ENCODE assay signal across 8 cellular contexts in the genomic region with DNA sequence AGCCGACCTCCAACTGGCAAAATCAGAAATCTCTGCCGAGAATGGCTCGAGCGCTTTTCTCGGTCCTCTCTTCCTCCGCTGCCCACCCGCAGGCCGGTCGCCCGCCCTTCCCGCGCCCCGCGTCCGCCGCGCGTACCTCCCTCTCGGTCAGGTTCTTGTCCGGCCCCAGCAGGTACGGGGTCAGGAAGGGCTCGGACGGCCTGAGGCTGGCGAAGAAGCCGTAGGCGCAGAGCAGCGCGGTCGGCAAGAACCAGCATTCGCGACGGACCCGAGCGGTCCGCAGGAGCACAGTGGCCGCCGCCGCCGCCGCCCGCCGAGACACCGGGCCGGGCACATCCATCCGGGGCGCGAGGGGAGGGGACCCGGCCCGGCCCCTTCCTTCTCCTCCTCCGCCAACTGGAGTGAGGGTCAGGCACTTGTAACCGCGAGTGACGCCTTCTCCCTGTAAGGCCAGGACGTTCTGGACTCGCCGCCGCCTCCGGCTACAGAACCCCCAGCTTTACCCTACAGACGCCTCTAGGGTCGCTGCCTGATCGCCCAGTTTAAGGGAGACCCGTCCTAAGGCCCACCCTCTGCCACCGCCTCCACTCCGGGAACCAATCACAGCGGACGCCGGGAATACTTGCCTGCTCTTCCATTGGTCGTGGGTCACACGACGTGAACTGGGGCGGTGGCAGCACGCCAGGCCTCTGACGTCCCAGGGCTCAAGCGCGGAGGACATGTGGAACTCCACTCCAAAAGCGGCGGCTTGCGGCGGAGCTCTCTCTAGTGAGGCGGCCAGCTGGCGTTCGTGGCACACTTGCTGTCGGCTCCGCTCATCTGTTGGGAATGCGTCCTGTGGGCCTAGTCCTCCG. TPM values are rescaled to one million over a fixed set of nuclear protein-coding genes. Genes with fewer than 3 reads are reported as not detected.
DNase-seq lines count a peak whose midpoint lies in the region; ATAC-seq and TF ChIP-seq lines count a peak whose summit lies in the region.

A gene with protein sequence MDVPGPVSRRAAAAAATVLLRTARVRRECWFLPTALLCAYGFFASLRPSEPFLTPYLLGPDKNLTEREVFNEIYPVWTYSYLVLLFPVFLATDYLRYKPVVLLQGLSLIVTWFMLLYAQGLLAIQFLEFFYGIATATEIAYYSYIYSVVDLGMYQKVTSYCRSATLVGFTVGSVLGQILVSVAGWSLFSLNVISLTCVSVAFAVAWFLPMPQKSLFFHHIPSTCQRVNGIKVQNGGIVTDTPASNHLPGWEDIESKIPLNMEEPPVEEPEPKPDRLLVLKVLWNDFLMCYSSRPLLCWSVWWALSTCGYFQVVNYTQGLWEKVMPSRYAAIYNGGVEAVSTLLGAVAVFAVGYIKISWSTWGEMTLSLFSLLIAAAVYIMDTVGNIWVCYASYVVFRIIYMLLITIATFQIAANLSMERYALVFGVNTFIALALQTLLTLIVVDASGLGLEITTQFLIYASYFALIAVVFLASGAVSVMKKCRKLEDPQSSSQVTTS (minus strand): TSS at position 518 of the 854 bp plus-strand sequence. CDS start 178 bp downstream, at position 340.

- peaks cover 2% of the 10 kb centered on the region for H3K36me3 Mint-ChIP-seq in activated naive CD4-positive, alpha-beta T cell treated with anti-CD3 and anti-CD28 coated beads, Interleukin-2, amount 50 U/mL, for 24 hours

- H3K9ac ChIP-seq in SK-N-MC (ENCODE audit: insufficient read length): peak within 1 kb of the TSS; percentile 82

- no peaks in the 10 kb centered on the region for H3K9me3 Mint-ChIP-seq in activated naive CD4-positive, alpha-beta T cell treated with anti-CD3 and anti-CD28 coated beads, Interleukin-2, amount 50 U/mL, for 24 hours

- DNase-seq in GM10248 (ENCODE audit: extremely low spot score): peak; percentile 98
- DNase-seq in NB4 (ENCODE audit: low read depth): peak; percentile 99
- DNase-seq in SK-N-MC (ENCODE audit: low read depth, low spot score): peak; percentile 81
- DNase-seq in globus pallidus (ENCODE audit: low spot score): peak; percentile 100
- DNase-seq in nucleus accumbens (lab: John Stamatoyannopoulos, UW): peak; percentile 78 to 100 (median 98)
- peak; percentile 100 for DNase-seq in suprapubic skin (ENCODE audit: low spot score in 2 of 2)

- peak; percentile 94 for TF ChIP-seq EP300 in suprapubic skin (IDR thresholded peaks at IDR 0.05)

- POLR2A ChIA-PET in GM10248 (lab: Yijun Ruan, JAX): interaction anchor here (0.7 kb wide), 1 partner anchor 14 kb away, joined by 3 read pairs; no protein-coding TSS in a partner anchor

- no peaks in the 10 kb centered on the region for H3K27me3 ChIP-seq in suprapubic skin

- H3K4me1 ChIP-seq in suprapubic skin: peaks cover 36% of the 10 kb centered on the region

- H3K27me3 Mint-ChIP-seq in activated naive CD4-positive, alpha-beta T cell treated with anti-CD3 and anti-CD28 coated beads, Interleukin-2, amount 50 U/mL, for 24 hours: no peaks in the 10 kb centered on the region

- H3K4me1 Mint-ChIP-seq in activated naive CD4-positive, alpha-beta T cell treated with anti-CD3 and anti-CD28 coated beads, Interleukin-2, amount 50 U/mL, for 24 hours: peaks cover 55% of the 10 kb centered on the region

- ATAC-seq in HG02571 (IDR thresholded peaks at IDR 0.05; ENCODE audit: unreplicated experiment): peak; percentile 99

- TF ChIP-seq CTCF in GM10248 (IDR thresholded peaks at IDR 0.05; ENCODE audit: control extremely low read depth, extremely low read depth, low read depth, missing control alignments): no peak
- no peak for TF ChIP-seq CTCF in NB4 (IDR thresholded peaks at IDR 0.05; ENCODE audit: low read depth, low read length)
- TF ChIP-seq CTCF in suprapubic skin (IDR thresholded peaks at IDR 0.05): peak in 1 of 2 donors; percentile 29

- H3K36me3 ChIP-seq in SK-N-MC (ENCODE audit: insufficient read depth, low read length): no peaks in the 10 kb centered on the region
- no peaks in the 10 kb centered on the region for H3K36me3 ChIP-seq in suprapubic skin

- CTCF ChIA-PET in GM10248 (lab: Yijun Ruan, JAX): interaction anchor here (1.2 to 1.8 kb wide), 2 partner anchors 10 to 20 kb away, joined by 4 to 5 read pairs; no protein-coding TSS in a partner anchor

- H3K9me3 ChIP-seq in SK-N-MC (ENCODE audit: low read depth, low read length) (no peaks in the 10 kb centered on the region), suprapubic skin (no peaks in the 10 kb centered on the region)

- H3K4me3 ChIP-seq in NB4 (ENCODE audit: low read depth, low read length) (peak within 1 kb of the TSS; percentile 72), SK-N-MC (peak within 1 kb of the TSS; percentile 95), suprapubic skin (peak within 1 kb of the TSS; percentile 78)

- no peak within 1 kb of the TSS for H3K27ac ChIP-seq in SK-N-MC
- peak within 1 kb of the TSS; percentile 97 for H3K27ac ChIP-seq in suprapubic skin

- TF ChIP-seq POLR2A in NB4 (IDR thresholded peaks at IDR 0.05; ENCODE audit: extremely low read depth, insufficient read length) (peak; percentile 85), suprapubic skin (IDR thresholded peaks at IDR 0.05) (peak in 1 of 2 donors; percentile 94)

- peak within 1 kb of the TSS; percentile 97 for H3K4me3 Mint-ChIP-seq in activated naive CD4-positive, alpha-beta T cell treated with anti-CD3 and anti-CD28 coated beads, Interleukin-2, amount 50 U/mL, for 24 hours

- peak within 1 kb of the TSS; percentile 86 for H3K27ac Mint-ChIP-seq in activated naive CD4-positive, alpha-beta T cell treated with anti-CD3 and anti-CD28 coated beads, Interleukin-2, amount 50 U/mL, for 24 hours

- 0% methylated on average over 60 of the region's 86 CpGs for WGBS in suprapubic skin

RNA-seq across cellular contexts. Expression of the gene that starts here (rescaled TPM):
- 10 to 100 TPM; 21.9 to 38.7 (median 30.5) TPM for total RNA-seq in suprapubic skin
